11 cellular contexts compared by ENCODE assay signal in genomic region chr7:37853468-37853867, GRCh38. TPM values are rescaled to one million over a fixed set of nuclear protein-coding genes. Genes with fewer than 3 reads are reported as not detected.
DNase-seq lines count a peak whose midpoint lies in the region; ATAC-seq and TF ChIP-seq lines count a peak whose summit lies in the region.
"Had no signal": no experiment of that assay in that cellular context is flagged by ENCODE, and none has a peak within 500 bp of the region (broad histone marks: within the 10 kb centered on the region; RNA-seq: fewer than 3 reads in every experiment).

No MANE protein-coding gene starts in this region.

- H3K4me3 Mint-ChIP-seq in osteocyte (ENCODE audit: unreplicated experiment): no peak overlapping the region
- H3K4me3 Mint-ChIP-seq in activated CD4-positive, alpha-beta memory T cell treated with anti-CD3 and anti-CD28 coated beads, Interleukin-2, amount 10 ng/mL, durations not matched to agents 7 days and 5 days: no peak overlapping the region
- H3K4me3 Mint-ChIP-seq: CD8-positive, alpha-beta T cell had no signal

- H2AFZ ChIP-seq in SK-N-SH (ENCODE audit: low read depth): no peak overlapping the region

- 2% methylated on average over 2 of the region's 2 CpGs for WGBS in SK-N-SH (ENCODE audit: low lambda C conversion rate)

- in situ Hi-C loops in astrocyte of the spinal cord (cut with HindIII; ENCODE audit: low sequenced_read_pairs): no loop called here
- in situ Hi-C loops in brain microvascular endothelial cell (cut with HindIII; ENCODE audit: low pct_ligation_motif_present, low sequenced_read_pairs): no loop called here

- no peaks in the 10 kb centered on the region for H3K9me3 ChIP-seq in SK-N-SH

- ATAC-seq in SK-N-SH treated with all-trans-retinoic acid at 6 μM for 48 hours (no peak), GM18870 (IDR thresholded peaks at IDR 0.05; ENCODE audit: unreplicated experiment) (no peak)
- ATAC-seq: CD8-positive, alpha-beta T cell; esophagus mucosa had no signal

- H3K27ac ChIP-seq in SK-N-SH (ENCODE audit: low read depth in 2 of 2, low read length in 1 of 2) (no peak overlapping the region), brain microvascular endothelial cell (no peak overlapping the region)

- TF ChIP-seq EP300 in SK-N-SH (IDR thresholded peaks at IDR 0.05; ENCODE audit: borderline replicate concordance in 1 of 2, low read depth in 1 of 2, low read length in 1 of 2): no peak

- H3K36me3 Mint-ChIP-seq in osteocyte (ENCODE audit: unreplicated experiment): no peaks in the 10 kb centered on the region
- H3K36me3 Mint-ChIP-seq in activated CD4-positive, alpha-beta memory T cell treated with anti-CD3 and anti-CD28 coated beads, Interleukin-2, amount 10 ng/mL, durations not matched to agents 7 days and 5 days (ENCODE audit: low read depth): no peaks in the 10 kb centered on the region
- H3K36me3 Mint-ChIP-seq: CD8-positive, alpha-beta T cell had no signal

- H3K36me3 ChIP-seq in SK-N-SH (replicated peaks in 1 of 2; ENCODE audit: control insufficient read depth in 1 of 2, insufficient read depth in 2 of 2, low read length in 1 of 2) (no peaks in the 10 kb centered on the region), brain microvascular endothelial cell (replicated peaks) (no peaks in the 10 kb centered on the region)

- H3K27ac Mint-ChIP-seq in osteocyte (ENCODE audit: unreplicated experiment): no peak overlapping the region
- no peak overlapping the region for H3K27ac Mint-ChIP-seq in activated CD4-positive, alpha-beta memory T cell treated with anti-CD3 and anti-CD28 coated beads, Interleukin-2, amount 10 ng/mL, durations not matched to agents 7 days and 5 days
- H3K27ac Mint-ChIP-seq: CD8-positive, alpha-beta T cell had no signal

- H3K27me3 ChIP-seq in SK-N-SH (ENCODE audit: insufficient read depth) (no peaks in the 10 kb centered on the region), brain microvascular endothelial cell (replicated peaks) (no peaks in the 10 kb centered on the region)

- no peaks in the 10 kb centered on the region for H3F3A ChIP-seq in SK-N-SH (replicated peaks; ENCODE audit: insufficient read depth)

- no peaks in the 10 kb centered on the region for H3K4me1 ChIP-seq in SK-N-SH (ENCODE audit: control insufficient read depth in 1 of 2, insufficient read depth in 2 of 2, low read depth in 1 of 2, low read length in 1 of 2)

- CTCF ChIA-PET in SK-N-SH (lab: Yijun Ruan, JAX): interaction anchor here (0.6 to 6.0 kb wide), 33 partner anchors 9 to 1370 kb away, joined by 3 to 44 read pairs (median 4); no protein-coding TSS in a partner anchor
- CTCF ChIA-PET in activated CD4-positive, alpha-beta memory T cell treated with anti-CD3 and anti-CD28 coated beads, Interleukin-2, amount 10 ng/mL, durations not matched to agents 7 days and 5 days (lab: Charles Lee): no interaction called here

- TF ChIP-seq CTCF in SK-N-SH (IDR thresholded peaks at IDR 0.05): peak; percentile 51
- TF ChIP-seq CTCF in astrocyte of the spinal cord (IDR thresholded peaks at IDR 0.05; ENCODE audit: low read depth, low read length): peak; percentile 19
- peak; percentile 36 for TF ChIP-seq CTCF in osteocyte (IDR thresholded peaks at IDR 0.05)
- TF ChIP-seq CTCF in brain microvascular endothelial cell (IDR thresholded peaks at IDR 0.05; ENCODE audit: low read depth, low read length, missing control alignments): no peak

- no peaks in the 10 kb centered on the region for H3K27me3 Mint-ChIP-seq in osteocyte (ENCODE audit: unreplicated experiment)
- peaks cover 2% of the 10 kb centered on the region for H3K27me3 Mint-ChIP-seq in activated CD4-positive, alpha-beta memory T cell treated with anti-CD3 and anti-CD28 coated beads, Interleukin-2, amount 10 ng/mL, durations not matched to agents 7 days and 5 days

- no peaks in the 10 kb centered on the region for H3K9me2 ChIP-seq in SK-N-SH

- no peak overlapping the region for H3K4me2 ChIP-seq in SK-N-SH

- H3K4me1 Mint-ChIP-seq in osteocyte (ENCODE audit: unreplicated experiment): no peaks in the 10 kb centered on the region
- H3K4me1 Mint-ChIP-seq in activated CD4-positive, alpha-beta memory T cell treated with anti-CD3 and anti-CD28 coated beads, Interleukin-2, amount 10 ng/mL, durations not matched to agents 7 days and 5 days: no peaks in the 10 kb centered on the region

- peak; percentile 32 for DNase-seq in SK-N-SH
- DNase-seq in LoVo (ENCODE audit: low spot score): peak; percentile 30
- DNase-seq in astrocyte of the spinal cord (ENCODE audit: low read depth, low spot score): no peak
- no peak for DNase-seq in osteocyte (ENCODE audit: extremely low spot score, unreplicated experiment)
- DNase-seq in activated CD4-positive, alpha-beta memory T cell treated with anti-CD3 and anti-CD28 coated beads, Interleukin-2, amount 10 ng/mL, durations not matched to agents 7 days and 5 days: no peak
- no peak for DNase-seq in brain microvascular endothelial cell
- DNase-seq: activated T-cell treated with anti-CD3 and anti-CD28 coated beads, Interleukin-2, amount 50 U/mL, for 48 hours; CD8-positive, alpha-beta T cell had no signal

- H3K4me3 ChIP-seq in SK-N-SH (ENCODE audit: low read depth in 2 of 2, low read length in 1 of 2): no peak overlapping the region; a peak in 1 of 4 replicates
- H3K4me3 ChIP-seq in astrocyte of the spinal cord (ENCODE audit: low read depth, low read length): no peak overlapping the region
- H3K4me3 ChIP-seq in brain microvascular endothelial cell (ENCODE audit: low read depth, low read length): no peak overlapping the region

- H4K20me1 ChIP-seq in SK-N-SH (ENCODE audit: insufficient read depth): no peaks in the 10 kb centered on the region

- no peak overlapping the region for H3K9ac ChIP-seq in SK-N-SH

- peak; percentile 64 for TF ChIP-seq RAD21 in SK-N-SH (IDR thresholded peaks at IDR 0.05; ENCODE audit: low read length)

- POLR2A ChIA-PET in SK-N-SH (lab: Yijun Ruan, JAX): no interaction called here
- POLR2A ChIA-PET in activated CD4-positive, alpha-beta memory T cell treated with anti-CD3 and anti-CD28 coated beads, Interleukin-2, amount 10 ng/mL, durations not matched to agents 7 days and 5 days (lab: Charles Lee): no interaction called here

- H3K9me3 Mint-ChIP-seq in osteocyte (ENCODE audit: unreplicated experiment): no peaks in the 10 kb centered on the region
- H3K9me3 Mint-ChIP-seq in activated CD4-positive, alpha-beta memory T cell treated with anti-CD3 and anti-CD28 coated beads, Interleukin-2, amount 10 ng/mL, durations not matched to agents 7 days and 5 days: no peaks in the 10 kb centered on the region
- H3K9me3 Mint-ChIP-seq: CD8-positive, alpha-beta T cell had no signal

- H3K79me2 ChIP-seq in SK-N-SH (ENCODE audit: insufficient read depth): no peaks in the 10 kb centered on the region

TF ChIP-seq in SK-N-SH, 30 proteins besides CTCF, POLR2A, EP300 and RAD21 (continues in another document):
- TF ChIP-seq MXI1 (IDR thresholded peaks at IDR 0.05; ENCODE audit: low read depth, low read length) (no peak), ZBTB33 (IDR thresholded peaks at IDR 0.05; ENCODE audit: borderline replicate concordance, low read depth) (no peak), FOSL2 (IDR thresholded peaks at IDR 0.05; ENCODE audit: borderline replicate concordance, low read depth) (no peak), GATA2 (CRISPR knock-in tag; IDR thresholded peaks at IDR 0.05) (no peak), MEF2A (IDR thresholded peaks at IDR 0.05; ENCODE audit: borderline replicate concordance, low read depth) (no peak), SMC3 (IDR thresholded peaks at IDR 0.05; ENCODE audit: low read depth, low read length) (peak; percentile 45; the same call in 1 of the 2 replicates)

TF ChIP-seq in SK-N-SH treated with all-trans-retinoic acid at 6 μM for 48 hours, 23 proteins besides CTCF, POLR2A, EP300 and RAD21:
- TF ChIP-seq RARB (CRISPR knock-in tag; IDR thresholded peaks at IDR 0.05): no peak
- TF ChIP-seq ZNF565 (CRISPR knock-in tag; conservative IDR thresholded peaks at IDR 0.05; ENCODE audit: low read depth): no peak
- TF ChIP-seq TOX (CRISPR knock-in tag; IDR thresholded peaks at IDR 0.05; ENCODE audit: borderline replicate concordance): no peak

RNA-seq across cellular contexts. Expression of gene NME8, which starts 5.1 kb away (rescaled TPM):
- not detected in 2 replicates for polyA plus RNA-seq in SK-N-SH (2012; rRNA removed)
- not detected in 2 replicates for polyA plus RNA-seq in SK-N-SH (2012; cell fraction: cytosol; rRNA removed)
- polyA plus RNA-seq in SK-N-SH (2012; cell fraction: nucleus; rRNA removed): not detected in 2 replicates
- total RNA-seq in osteocyte: not detected in 2 replicates
- not detected for total RNA-seq in activated CD4-positive, alpha-beta memory T cell treated with anti-CD3 and anti-CD28 coated beads, Interleukin-2, amount 10 ng/mL, durations not matched to agents 7 days and 5 days
- total RNA-seq: CD8-positive, alpha-beta T cell; esophagus mucosa had no signal

Comparison
In these comparisons a context has a peak if more than half of its experiments do, and no peak if none do; other contexts are left out.
1. DNase-seq: peak in SK-N-SH (single experiment) and LoVo (single experiment); none in astrocyte of the spinal cord (single experiment), osteocyte (single experiment), activated CD4-positive, alpha-beta memory T cell treated with anti-CD3 and anti-CD28 coated beads, Interleukin-2, amount 10 ng/mL, durations not matched to agents 7 days and 5 days (single experiment) and brain microvascular endothelial cell (single experiment).